8 cellular contexts compared by ENCODE assay signal in genomic region chr17:68539536-68540469, GRCh38. TPM values are rescaled to one million over a fixed set of nuclear protein-coding genes. Genes with fewer than 3 reads are reported as not detected.
DNase-seq lines count a peak whose midpoint lies in the region; ATAC-seq and TF ChIP-seq lines count a peak whose summit lies in the region.

No MANE protein-coding gene starts in this region.

- peaks cover 16% of the 10 kb centered on the region for H3K4me1 ChIP-seq in psoas muscle

- H3K27me3 ChIP-seq in psoas muscle (ENCODE audit: insufficient read depth in 3 of 3, low read length in 2 of 3) = no peaks in the 10 kb centered on the region

- no peak overlapping the region for H3K4me3 ChIP-seq in psoas muscle

- no peak for TF ChIP-seq CTCF in psoas muscle (IDR thresholded peaks at IDR 0.05)

- WGBS in psoas muscle, 3 donors = 61 to 71% (median 61%) methylated on average over 20 of the region's 20 CpGs

- H3K9me3 ChIP-seq in psoas muscle = no peaks in the 10 kb centered on the region

- DNase-seq in GM04503 (ENCODE audit: low read depth) (peak; percentile 6), MV-4-11 (lab: John Stamatoyannopoulos, UW) (peak; percentile 70), fibroblast of peridontal ligament (ENCODE audit: extremely low read depth) (peak; percentile 61), psoas muscle (no peak), superior temporal gyrus (ENCODE audit: extremely low spot score) (no peak), NK-92 (lab: John Stamatoyannopoulos, UW; ENCODE audit: unreplicated experiment) (no peak)
- DNase-seq in activated effector memory CD4-positive, alpha-beta T cell treated with Interleukin-2 at 50 U/mL for 16 hours = no peak
- no peak for DNase-seq in activated CD4-positive, alpha-beta T cell treated with anti-CD3 and anti-CD28 coated beads, Interleukin-2, amount 50 U/mL, for 4 hours

- intact Hi-C loops in psoas muscle (cut with DNase I) = loop anchor here in 1 of 2 donors (5.0 kb wide), 1 partner anchor 222 kb away; no protein-coding TSS in a partner anchor

- H3K36me3 ChIP-seq in psoas muscle (ENCODE audit: insufficient read depth in 1 of 2, low read depth in 1 of 2) = peaks cover 9 to 98% of the 10 kb centered on the region in 2 donors

- peak overlapping the region; percentile 48 for H3K27ac ChIP-seq in psoas muscle

- ATAC-seq in psoas muscle = peak; percentile 8 to 24 (median 10)

RNA-seq across cellular contexts. Expression of gene PRKAR1A, which starts 27.6 kb away (rescaled TPM):
- 1,000 to 10,000 TPM in 1 of 4 donors, 100 to 1,000 TPM in 3; 304 to 2,295 (median 488) TPM for total RNA-seq in psoas muscle
- 100 to 1,000 TPM; 145 to 386 (median 171) TPM for polyA plus RNA-seq in psoas muscle

Comparison
In these comparisons a context has a peak if more than half of its experiments do, and no peak if none do; other contexts are left out.
1. DNase-seq: peak in GM04503 (single experiment), MV-4-11 (single experiment) and fibroblast of peridontal ligament (single experiment); none in psoas muscle (0 of 2), activated effector memory CD4-positive, alpha-beta T cell treated with Interleukin-2 at 50 U/mL for 16 hours (single experiment), superior temporal gyrus (single experiment), activated CD4-positive, alpha-beta T cell treated with anti-CD3 and anti-CD28 coated beads, Interleukin-2, amount 50 U/mL, for 4 hours (0 of 2) and NK-92 (single experiment).